ENCODE assay signal across 1 cellular context in genomic region chr15:95171551-95171950, GRCh38.
TF ChIP-seq lines count a peak whose summit lies in the region.

No MANE protein-coding gene starts in this region.

TF ChIP-seq in K562, 482 proteins besides CTCF, POLR2A, EP300 and RAD21 (continued from another document):
- TF ChIP-seq E2F5 (CRISPR knock-in tag; IDR thresholded peaks at IDR 0.05) (no peak), SRSF1 (IDR thresholded peaks at IDR 0.05; ENCODE audit: low read depth, low read length) (no peak), POLR2G (IDR thresholded peaks at IDR 0.05; ENCODE audit: low read depth, low read length) (no peak), PHF21A (IDR thresholded peaks at IDR 0.05; ENCODE audit: borderline replicate concordance, low read depth) (no peak), TAL1 (IDR thresholded peaks at IDR 0.05) (no peak)
TF ChIP-seq in K562: peak in this region for 0.
